8 cellular contexts compared by ENCODE assay signal in the genomic region with DNA sequence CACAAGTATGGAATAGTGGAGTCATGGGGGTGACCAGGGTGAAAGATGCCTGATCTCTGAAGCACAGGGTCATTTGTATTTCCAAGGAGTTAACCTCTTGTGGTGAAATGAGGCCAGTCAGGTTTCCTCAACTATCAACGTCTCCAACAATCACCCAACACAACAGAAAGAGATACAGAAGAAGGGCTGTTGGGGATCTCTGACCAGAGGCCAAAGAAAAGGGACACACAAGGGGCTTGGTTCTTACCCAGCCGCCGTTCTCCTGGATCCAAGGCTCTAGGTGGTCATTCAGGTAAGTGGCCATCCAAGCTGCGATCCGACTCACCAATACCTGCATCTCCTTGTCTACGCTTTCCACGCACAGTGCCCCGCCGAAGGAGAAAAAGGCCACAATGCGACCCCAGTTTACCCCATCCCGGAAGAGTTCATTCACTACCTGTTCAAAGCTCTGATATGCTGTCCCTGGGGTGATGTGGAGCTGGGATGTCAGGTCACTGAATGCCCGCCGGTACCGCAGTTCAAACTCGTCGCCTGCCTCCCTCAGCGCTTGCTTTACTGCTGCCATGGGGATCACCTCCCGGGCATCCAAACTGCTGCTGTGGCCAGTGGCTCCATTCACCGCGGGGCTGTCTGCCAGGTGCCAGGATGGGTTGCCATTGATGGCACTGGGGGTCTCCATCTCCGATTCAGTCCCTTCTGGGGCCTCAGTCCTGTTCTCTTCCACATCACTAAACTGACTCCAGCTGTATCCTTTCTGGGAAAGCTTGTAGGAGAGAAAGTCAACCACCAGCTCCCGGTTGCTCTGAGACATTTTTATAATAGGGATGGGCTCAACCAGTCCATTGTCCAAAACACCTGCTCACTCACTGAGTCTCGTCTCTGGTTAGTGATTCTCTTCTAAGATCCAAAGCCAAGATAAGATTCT. TPM values are rescaled to one million over a fixed set of nuclear protein-coding genes. Genes with fewer than 3 reads are reported as not detected.
DNase-seq lines count a peak whose midpoint lies in the region; ATAC-seq and TF ChIP-seq lines count a peak whose summit lies in the region.

No MANE protein-coding gene starts in this region.

- H3K36me3 ChIP-seq in HAP-1 (replicated peaks) = peaks cover 29% of the 10 kb centered on the region
- H3K36me3 ChIP-seq in ectodermal cell (ENCODE audit: control insufficient read depth, insufficient read depth, low read length) = peaks cover 6% of the 10 kb centered on the region

- no peak for TF ChIP-seq CTCF in RWPE1 (conservative IDR thresholded peaks at IDR 0.05; ENCODE audit: low read depth)

- H3K4me3 ChIP-seq in HAP-1 = peak overlapping the region; percentile 91
- peak overlapping the region; percentile 61 for H3K4me3 ChIP-seq in ectodermal cell (ENCODE audit: insufficient read depth, low read depth, low read length)

- CTCF ChIA-PET in RWPE1 (lab: Yijun Ruan, JAX) = interaction anchor here (0.6 to 7.0 kb wide), 13 partner anchors 8 to 159 kb away, joined by 3 to 163 read pairs (median 4); no protein-coding TSS in a partner anchor

- WGBS in ectodermal cell, 2 experiments = 73 to 74% methylated on average over 22 to 23 of the region's 23 CpGs

- H3K27ac ChIP-seq in RWPE1 (peak overlapping the region; percentile 99), ectodermal cell (ENCODE audit: insufficient read depth, low read depth, low read length, poor library complexity, severe bottlenecking) (no peak overlapping the region)

- DNase-seq in HAP-1 (ENCODE audit: low spot score in 2 of 2) (peak; percentile 18 to 37), RWPE1 (ENCODE audit: low spot score) (no peak), myocyte (ENCODE audit: low read depth) (peak; percentile 54), glomerular visceral epithelial cell (ENCODE audit: extremely low spot score) (no peak), NCI-H2081 (lab: John Stamatoyannopoulos, UW) (no peak)

- H3K9me3 ChIP-seq in HAP-1 = no peaks in the 10 kb centered on the region
- no peaks in the 10 kb centered on the region for H3K9me3 ChIP-seq in ectodermal cell (ENCODE audit: control insufficient read depth, low read length)

- in situ Hi-C loops in HAP-1 (cut with MboI; ENCODE audit: low sequenced_read_pairs) = loop anchor here (5.0 to 10.0 kb wide), 2 partner anchors 59 to 157 kb away; no protein-coding TSS in a partner anchor

- ATAC-seq in GM19395 (IDR thresholded peaks at IDR 0.05; ENCODE audit: unreplicated experiment) (no peak), HG03469 (IDR thresholded peaks at IDR 0.05; ENCODE audit: unreplicated experiment) (no peak)

- peaks cover 34% of the 10 kb centered on the region for H3K4me1 ChIP-seq in HAP-1
- peaks cover 23% of the 10 kb centered on the region for H3K4me1 ChIP-seq in ectodermal cell (ENCODE audit: control insufficient read depth, insufficient read depth, low read length)

- H3K27me3 ChIP-seq in HAP-1 (ENCODE audit: low read depth) = no peaks in the 10 kb centered on the region
- H3K27me3 ChIP-seq in ectodermal cell (ENCODE audit: control insufficient read depth, insufficient read depth, low read length, poor library complexity, severe bottlenecking) = no peaks in the 10 kb centered on the region

- POLR2A ChIA-PET in RWPE1 (lab: Yijun Ruan, JAX; ENCODE audit: low non-redundant PET) = interaction anchor here (0.7 to 1.4 kb wide), 5 partner anchors 10 to 60 kb away, joined by 3 to 5 read pairs (median 4); no protein-coding TSS in a partner anchor

RNA-seq across cellular contexts. Expression of a gene that starts 1.0 kb away (rescaled TPM):
- polyA plus RNA-seq in ectodermal cell (2013, experiment 1 of 4) = 63.5 TPM
- polyA plus RNA-seq in ectodermal cell (2013, experiment 2 of 4) = 72.1 TPM
- 42.4 TPM for polyA plus RNA-seq in ectodermal cell (2013, experiment 3 of 4)
- polyA plus RNA-seq in ectodermal cell (2013, experiment 4 of 4) = 45.8 TPM
- 172 and 239 TPM in 2 replicates for total RNA-seq in myocyte
- polyA plus RNA-seq in myocyte (2012) = 181 TPM

RNA-seq across cellular contexts. Expression of a gene that starts 17.4 kb away (rescaled TPM):
- 123 TPM for polyA plus RNA-seq in ectodermal cell (2013, experiment 1 of 4)
- polyA plus RNA-seq in ectodermal cell (2013, experiment 2 of 4) = 108 TPM
- 120 TPM for polyA plus RNA-seq in ectodermal cell (2013, experiment 3 of 4)
- polyA plus RNA-seq in ectodermal cell (2013, experiment 4 of 4) = 121 TPM
- total RNA-seq in myocyte = 7.0 and 10.5 TPM in 2 replicates
- polyA plus RNA-seq in myocyte (2012) = 1.8 TPM

Comparison
In these comparisons a context has a peak if more than half of its experiments do, and no peak if none do; other contexts are left out.
1. DNase-seq: peak in HAP-1 (2 of 2) and myocyte (single experiment); none in RWPE1 (single experiment), glomerular visceral epithelial cell (single experiment) and NCI-H2081 (0 of 2).